ENCODE assay signal across 10 cellular contexts in the genomic region with DNA sequence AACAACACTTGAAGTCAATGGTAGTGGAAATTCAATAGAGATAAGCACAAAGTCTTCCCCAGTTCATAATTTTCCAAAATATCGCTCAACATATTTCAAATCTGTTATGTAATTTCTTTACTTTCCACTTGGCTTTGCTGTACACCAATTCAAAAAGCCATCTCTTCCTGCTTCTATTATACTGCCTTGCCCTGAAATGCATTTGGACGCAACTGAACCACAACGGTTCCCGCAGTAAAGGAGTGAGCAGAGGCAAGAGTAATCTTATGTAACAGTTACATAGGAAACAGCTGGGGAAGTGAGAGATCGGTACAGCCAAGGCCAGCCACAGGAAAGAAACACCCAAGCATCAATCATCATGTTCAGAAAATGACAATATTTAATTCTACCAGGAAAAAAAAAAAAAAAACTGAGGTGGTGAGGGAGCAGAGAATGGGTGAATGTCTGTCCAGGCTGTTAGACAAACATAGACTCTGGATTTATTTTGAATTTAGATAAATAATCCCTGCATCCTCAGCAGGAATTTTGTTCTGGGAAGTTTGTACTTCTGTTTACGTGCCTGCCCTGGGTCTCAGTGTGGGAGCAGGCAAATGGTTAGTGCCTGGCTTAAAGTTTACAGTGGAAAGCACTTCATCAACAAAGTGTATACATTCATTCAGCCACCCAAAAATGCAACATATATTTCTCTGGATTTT.
DNase-seq lines count a peak whose midpoint lies in the region; ATAC-seq, FAIRE-seq and TF ChIP-seq lines count a peak whose summit lies in the region.
"Had no signal": no experiment of that assay in that cellular context is flagged by ENCODE, and none has a peak within 500 bp of the region (broad histone marks: within the 10 kb centered on the region; RNA-seq: fewer than 3 reads in every experiment).

No MANE protein-coding gene starts in this region.

- CTCF ChIA-PET in HepG2 (lab: Yijun Ruan, JAX; ENCODE audit: low intra/inter-chr PET ratio, low total read pairs) (no interaction called here), MCF 10A (lab: Yijun Ruan, JAX) (interaction anchor here (0.7 kb wide), 1 partner anchor 11 kb away, joined by 3 read pairs; no protein-coding TSS in a partner anchor)
- CTCF ChIA-PET in activated CD4-positive, alpha-beta memory T cell treated with anti-CD3 and anti-CD28 coated beads, Interleukin-2, amount 10 ng/mL, durations not matched to agents 7 days and 5 days (lab: Charles Lee) = interaction anchor here (1.0 to 1.7 kb wide), 3 partner anchors 94 to 636 kb away, joined by 3 to 4 read pairs (median 4); no protein-coding TSS in a partner anchor

- DNase-seq in HepG2 (ENCODE audit: low spot score) (no peak), hepatocyte (ENCODE audit: low spot score) (no peak), upper lobe of left lung (peak in 1 of 2 donors; percentile 45), AG08396 (ENCODE audit: low spot score) (no peak), hippocampal formation (lab: John Stamatoyannopoulos, UW) (no peak), MCF 10A (ENCODE audit: unreplicated experiment) (no peak)
- peak; percentile 53 for DNase-seq in activated CD4-positive, alpha-beta memory T cell treated with anti-CD3 and anti-CD28 coated beads, Interleukin-2, amount 10 ng/mL, durations not matched to agents 7 days and 5 days
- DNase-seq: COR-L47 had no signal

- peak; percentile 64 to 70 for TF ChIP-seq RAD21 in liver (IDR thresholded peaks at IDR 0.05)
- TF ChIP-seq RAD21 in HepG2 (CRISPR knock-in tag; IDR thresholded peaks at IDR 0.05) = no peak

- no peak overlapping the region for H3K27ac ChIP-seq in liver (ENCODE audit: low read depth in 1 of 2, low read length in 2 of 2)
- H3K27ac ChIP-seq in HepG2 (ENCODE audit: extremely low read length, insufficient read depth, low read length) = no peak overlapping the region
- H3K27ac ChIP-seq in hepatocyte = no peak overlapping the region
- peak overlapping the region; percentile 4 to 62 (median 14) for H3K27ac ChIP-seq in upper lobe of left lung

- FAIRE-seq in HepG2 (lab: Jason Lieb, UNC) = no peak
- FAIRE-seq: islet of Langerhans had no signal

- intact Hi-C loops in HepG2 (cut with micrococcal nuclease; ENCODE audit: unreplicated experiment) = no loop called here
- intact Hi-C loops in MCF 10A (cut with micrococcal nuclease) = no loop called here

- 51% methylated on average over 6 of the region's 6 CpGs for WGBS in liver
- WGBS in HepG2 (ENCODE audit: low lambda C conversion rate) = 21% methylated on average over 6 of the region's 6 CpGs
- WGBS in hepatocyte (ENCODE audit: low lambda C conversion rate, missing lambda C conversion rate) = 72% methylated on average over 6 of the region's 6 CpGs
- 19 to 26% methylated on average over 6 of the region's 6 CpGs for WGBS in upper lobe of left lung, 2 donors

- in situ Hi-C loops in HepG2 (cut with HindIII; ENCODE audit: extremely low pct_ligation_motif_present, low pct_unique_long_range_greater_than_20kb) = no loop called here

- POLR2A ChIA-PET in HepG2 (lab: Yijun Ruan, JAX) = no interaction called here
- POLR2A ChIA-PET in activated CD4-positive, alpha-beta memory T cell treated with anti-CD3 and anti-CD28 coated beads, Interleukin-2, amount 10 ng/mL, durations not matched to agents 7 days and 5 days (lab: Charles Lee) = interaction anchor here (1.4 kb wide), 2 partner anchors 94 to 434 kb away, joined by 3 read pairs; no protein-coding TSS in a partner anchor
- POLR2A ChIA-PET in MCF 10A (lab: Yijun Ruan, JAX) = interaction anchor here (1.7 kb wide), 1 partner anchor 11 kb away, joined by 7 read pairs; no protein-coding TSS in a partner anchor

- H3K4me2 ChIP-seq in HepG2 (ENCODE audit: low read depth, low read length) (no peak overlapping the region), hepatocyte (no peak overlapping the region)

- H3K9me2 ChIP-seq in hepatocyte (replicated peaks; ENCODE audit: insufficient read depth) = no peaks in the 10 kb centered on the region

- no peak for ATAC-seq in HepG2
- ATAC-seq in upper lobe of left lung (ENCODE audit: low FRiP score in 2 of 2) = peak; percentile 61 to 80

- H3K4me3 Mint-ChIP-seq in activated CD4-positive, alpha-beta memory T cell treated with anti-CD3 and anti-CD28 coated beads, Interleukin-2, amount 10 ng/mL, durations not matched to agents 7 days and 5 days = no peak overlapping the region
- H3K4me3 Mint-ChIP-seq in MCF 10A (ENCODE audit: unreplicated experiment) = no peak overlapping the region

- no peak overlapping the region for H2AFZ ChIP-seq in HepG2 (ENCODE audit: low read length)
- H2AFZ ChIP-seq in hepatocyte = no peak overlapping the region

- no peak overlapping the region for H3K4me3 ChIP-seq in liver (ENCODE audit: low read depth in 1 of 3, low read length in 3 of 3)
- H3K4me3 ChIP-seq in HepG2 (replicated peaks in 1 of 3; ENCODE audit: insufficient read depth in 1 of 3, low read depth in 2 of 3, low read length in 3 of 3) = no peak overlapping the region
- no peak overlapping the region for H3K4me3 ChIP-seq in hepatocyte
- no peak overlapping the region for H3K4me3 ChIP-seq in upper lobe of left lung

- H4K20me1 ChIP-seq in HepG2 (ENCODE audit: insufficient read depth, low read length) = no peaks in the 10 kb centered on the region
- no peaks in the 10 kb centered on the region for H4K20me1 ChIP-seq in hepatocyte (ENCODE audit: insufficient read depth, poor library complexity, severe bottlenecking)

- H3K79me2 ChIP-seq in HepG2 (ENCODE audit: insufficient read depth, low read length) (no peaks in the 10 kb centered on the region), hepatocyte (no peaks in the 10 kb centered on the region)

- TF ChIP-seq POLR2A in HepG2 (IDR thresholded peaks at IDR 0.05; ENCODE audit: insufficient read depth in 1 of 2, low read depth in 2 of 2, low read length in 2 of 2) (no peak), upper lobe of left lung (IDR thresholded peaks at IDR 0.05) (no peak)

- peaks cover 33% of the 10 kb centered on the region for H3K4me1 Mint-ChIP-seq in activated CD4-positive, alpha-beta memory T cell treated with anti-CD3 and anti-CD28 coated beads, Interleukin-2, amount 10 ng/mL, durations not matched to agents 7 days and 5 days
- H3K4me1 Mint-ChIP-seq in MCF 10A (ENCODE audit: insufficient read depth, unreplicated experiment) = peaks cover 9% of the 10 kb centered on the region

- H3K27me3 ChIP-seq in liver (ENCODE audit: control insufficient read depth in 4 of 4, insufficient read depth in 4 of 4, low read length in 3 of 4) (no peaks in the 10 kb centered on the region), HepG2 (ENCODE audit: control insufficient read depth in 1 of 2, insufficient read depth in 2 of 2, low read length in 2 of 2) (no peaks in the 10 kb centered on the region), hepatocyte (no peaks in the 10 kb centered on the region), upper lobe of left lung (no peaks in the 10 kb centered on the region)

- no peaks in the 10 kb centered on the region for H3K36me3 ChIP-seq in liver (ENCODE audit: control insufficient read depth in 4 of 4, insufficient read depth in 3 of 4, low read depth in 1 of 4, low read length in 3 of 4)
- H3K36me3 ChIP-seq in HepG2 (replicated peaks in 1 of 2; ENCODE audit: control insufficient read depth in 1 of 2, insufficient read depth in 2 of 2, low read length in 2 of 2) = no peaks in the 10 kb centered on the region
- no peaks in the 10 kb centered on the region for H3K36me3 ChIP-seq in hepatocyte (replicated peaks; ENCODE audit: insufficient read depth, low read depth)
- H3K36me3 ChIP-seq in upper lobe of left lung = no peaks in the 10 kb centered on the region

- TF ChIP-seq EP300 in HepG2 (IDR thresholded peaks at IDR 0.05; ENCODE audit: low read depth in 2 of 2, low read length in 2 of 2) (no peak), HepG2 (CRISPR knock-in tag; IDR thresholded peaks at IDR 0.05; ENCODE audit: borderline replicate concordance) (no peak), upper lobe of left lung (IDR thresholded peaks at IDR 0.05) (peak in 2 of 4 donors; percentile 6 to 82)

- no peak overlapping the region for H3K9ac ChIP-seq in liver (ENCODE audit: low read depth in 1 of 2, low read length in 2 of 2)
- H3K9ac ChIP-seq in HepG2 (ENCODE audit: insufficient read depth, low read depth, low read length) = no peak overlapping the region

- no peak for TF ChIP-seq CTCF in liver (IDR thresholded peaks at IDR 0.05; ENCODE audit: low read depth, low read length, missing input control)
- TF ChIP-seq CTCF in HepG2 (CRISPR knock-in tag; IDR thresholded peaks at IDR 0.05) = no peak
- peak; percentile 14 for TF ChIP-seq CTCF in hepatocyte (IDR thresholded peaks at IDR 0.05; ENCODE audit: poor library complexity)
- peak in 1 of 6 experiments; percentile 30 for TF ChIP-seq CTCF in upper lobe of left lung (IDR thresholded peaks at IDR 0.05)
- no peak for TF ChIP-seq CTCF in MCF 10A (IDR thresholded peaks at IDR 0.05; ENCODE audit: unreplicated experiment)

- peaks cover 2% of the 10 kb centered on the region for H3K27me3 Mint-ChIP-seq in activated CD4-positive, alpha-beta memory T cell treated with anti-CD3 and anti-CD28 coated beads, Interleukin-2, amount 10 ng/mL, durations not matched to agents 7 days and 5 days
- H3K27me3 Mint-ChIP-seq in MCF 10A (ENCODE audit: insufficient read depth, unreplicated experiment) = no peaks in the 10 kb centered on the region

- H3K27ac Mint-ChIP-seq in activated CD4-positive, alpha-beta memory T cell treated with anti-CD3 and anti-CD28 coated beads, Interleukin-2, amount 10 ng/mL, durations not matched to agents 7 days and 5 days = no peak overlapping the region
- no peak overlapping the region for H3K27ac Mint-ChIP-seq in MCF 10A (ENCODE audit: low read depth, unreplicated experiment)

- no peaks in the 10 kb centered on the region for H3K36me3 Mint-ChIP-seq in activated CD4-positive, alpha-beta memory T cell treated with anti-CD3 and anti-CD28 coated beads, Interleukin-2, amount 10 ng/mL, durations not matched to agents 7 days and 5 days (ENCODE audit: low read depth)
- H3K36me3 Mint-ChIP-seq in MCF 10A (ENCODE audit: insufficient read depth, unreplicated experiment) = no peaks in the 10 kb centered on the region

- H3K4me1 ChIP-seq in liver (ENCODE audit: control insufficient read depth in 4 of 4, insufficient read depth in 4 of 4, low read length in 3 of 4) (peaks cover 0 to 3% (median 0%) of the 10 kb centered on the region in 4 donors), HepG2 (ENCODE audit: insufficient read depth, low read length) (no peaks in the 10 kb centered on the region), hepatocyte (ENCODE audit: insufficient read depth) (no peaks in the 10 kb centered on the region), upper lobe of left lung (peaks cover 13 to 20% (median 17%) of the 10 kb centered on the region in 4 donors)

- H3K9me3 ChIP-seq in liver (ENCODE audit: control insufficient read depth in 4 of 4, low read length in 3 of 4) = no peaks in the 10 kb centered on the region
- H3K9me3 ChIP-seq in HepG2 (ENCODE audit: low read length) = no peaks in the 10 kb centered on the region
- no peaks in the 10 kb centered on the region for H3K9me3 ChIP-seq in hepatocyte (ENCODE audit: low read depth)
- no peaks in the 10 kb centered on the region for H3K9me3 ChIP-seq in upper lobe of left lung

- no peaks in the 10 kb centered on the region for H3K9me3 Mint-ChIP-seq in activated CD4-positive, alpha-beta memory T cell treated with anti-CD3 and anti-CD28 coated beads, Interleukin-2, amount 10 ng/mL, durations not matched to agents 7 days and 5 days
- H3K9me3 Mint-ChIP-seq in MCF 10A (ENCODE audit: unreplicated experiment) = no peaks in the 10 kb centered on the region

- no TSS peak for BruUV-seq in HepG2 (replicated peaks; lab: Mats Ljungman, UMichigan)
- BruUV-seq in MCF 10A (replicated peaks; lab: Mats Ljungman, UMichigan) = no TSS peak

Comparison
In these comparisons a context has a peak if more than half of its experiments do, and no peak if none do; other contexts are left out.
1. H3K27ac ChIP-seq: peak in upper lobe of left lung (4 of 4); none in liver (0 of 2), HepG2 (single experiment) and hepatocyte (single experiment).